18 cellular contexts compared by ENCODE assay signal in genomic region chr10:132521041-132521465, GRCh38. TPM values are rescaled to one million over a fixed set of nuclear protein-coding genes. Genes with fewer than 3 reads are reported as not detected.
DNase-seq lines count a peak whose midpoint lies in the region; ATAC-seq, FAIRE-seq and TF ChIP-seq lines count a peak whose summit lies in the region.
"Had no signal": no experiment of that assay in that cellular context is flagged by ENCODE, and none has a peak within 500 bp of the region (broad histone marks: within the 10 kb centered on the region; RNA-seq: fewer than 3 reads in every experiment).

No MANE protein-coding gene starts in this region.

- H3K27ac Mint-ChIP-seq in astrocyte (ENCODE audit: unreplicated experiment), result no peak overlapping the region
- H3K27ac Mint-ChIP-seq: stimulated activated effector memory CD8-positive, alpha-beta T cell treated with anti-CD3 and anti-CD28 coated beads, Interleukin-12 subunit alpha, Interleukin-12 subunit beta, amount 100 ng/mL, for 72 hours had no signal

- H4K20me1 ChIP-seq in GM23248 (ENCODE audit: insufficient read depth) (no peaks in the 10 kb centered on the region), astrocyte (ENCODE audit: insufficient read depth, low read length) (no peaks in the 10 kb centered on the region)

- ATAC-seq in HG02759 (IDR thresholded peaks at IDR 0.05; ENCODE audit: unreplicated experiment) (no peak), GM18861 (IDR thresholded peaks at IDR 0.05; ENCODE audit: unreplicated experiment) (no peak)
- ATAC-seq: stimulated activated effector memory CD8-positive, alpha-beta T cell treated with anti-CD3 and anti-CD28 coated beads, Interleukin-12 subunit alpha, Interleukin-12 subunit beta, amount 100 ng/mL, for 72 hours had no signal

- H3K27me3 ChIP-seq in GM23248 (replicated peaks; ENCODE audit: insufficient read depth) (no peaks in the 10 kb centered on the region), astrocyte (ENCODE audit: insufficient read depth, low read length) (no peaks in the 10 kb centered on the region), skeletal muscle tissue (ENCODE audit: control insufficient read depth in 3 of 3, insufficient read depth in 3 of 3, low read length in 3 of 3) (no peaks in the 10 kb centered on the region)

- peak overlapping the region; percentile 27; the same call in 1 of the 2 replicates for H2AFZ ChIP-seq in GM23248
- H2AFZ ChIP-seq in astrocyte (ENCODE audit: low read depth, low read length), result no peak overlapping the region

- H3K27ac ChIP-seq in GM23248, result no peak overlapping the region
- H3K27ac ChIP-seq in astrocyte (ENCODE audit: low read depth, low read length), result no peak overlapping the region
- peak overlapping the region; percentile 23 to 41 for H3K27ac ChIP-seq in kidney (ENCODE audit: low read depth in 2 of 2, low read length in 2 of 2)
- H3K27ac ChIP-seq in skeletal muscle tissue (ENCODE audit: low read depth, low read length), result peak overlapping the region; percentile 98
- H3K27ac ChIP-seq: VCaP had no signal

- H3K9me3 Mint-ChIP-seq in astrocyte (ENCODE audit: unreplicated experiment), result peaks cover 2% of the 10 kb centered on the region
- H3K9me3 Mint-ChIP-seq: stimulated activated effector memory CD8-positive, alpha-beta T cell treated with anti-CD3 and anti-CD28 coated beads, Interleukin-12 subunit alpha, Interleukin-12 subunit beta, amount 100 ng/mL, for 72 hours had no signal

- H3K9me2 ChIP-seq in GM23248 (ENCODE audit: insufficient read depth), result no peaks in the 10 kb centered on the region

- no peak overlapping the region for H3K4me3 Mint-ChIP-seq in astrocyte (ENCODE audit: unreplicated experiment)
- H3K4me3 Mint-ChIP-seq: stimulated activated effector memory CD8-positive, alpha-beta T cell treated with anti-CD3 and anti-CD28 coated beads, Interleukin-12 subunit alpha, Interleukin-12 subunit beta, amount 100 ng/mL, for 72 hours had no signal

- no peaks in the 10 kb centered on the region for H3K79me2 ChIP-seq in GM23248 (ENCODE audit: insufficient read depth)
- no peaks in the 10 kb centered on the region for H3K79me2 ChIP-seq in astrocyte (ENCODE audit: insufficient read depth, low read length)

- DNase-seq in GM23248 (no peak), astrocyte (ENCODE audit: low read depth) (no peak), kidney (peak; percentile 64), GM10266 (ENCODE audit: extremely low spot score) (no peak)
- no peak for DNase-seq in stimulated activated CD8-positive, alpha-beta memory T cell treated with anti-CD3 and anti-CD28 coated beads, Interleukin-4, amount 100 ng/mL, for 48 hours
- DNase-seq: activated naive CD4-positive, alpha-beta T cell treated with Interleukin-2 at 50 U/mL for 16 hours; DMS153; glutamatergic neuron; NCI-H1436; NCI-H2227 treated with DMSO at 0.1 percent for 48 hours; stimulated activated CD4-positive, alpha-beta T cell treated with anti-CD3 and anti-CD28 coated beads, Interleukin-4, amount 100 ng/mL, for 4 hours had no signal

- H3K36me3 ChIP-seq in GM23248 (ENCODE audit: low read depth) (no peaks in the 10 kb centered on the region), astrocyte (ENCODE audit: insufficient read depth, low read length) (no peaks in the 10 kb centered on the region), kidney (ENCODE audit: control insufficient read depth in 1 of 2, insufficient read depth in 2 of 2, low read length in 2 of 2) (no peaks in the 10 kb centered on the region), skeletal muscle tissue (ENCODE audit: control insufficient read depth in 3 of 3, insufficient read depth in 3 of 3, low read length in 3 of 3) (no peaks in the 10 kb centered on the region)
- H3K36me3 ChIP-seq: HAP-1 had no signal

- H3K4me3 ChIP-seq in GM23248 (no peak overlapping the region), astrocyte (ENCODE audit: insufficient read depth, low read depth, low read length) (no peak overlapping the region), kidney (ENCODE audit: low read length in 2 of 2) (no peak overlapping the region), skeletal muscle tissue (ENCODE audit: low read length in 3 of 3) (no peak overlapping the region)
- H3K4me3 ChIP-seq: HAP-1 had no signal

- no peak overlapping the region for H3K4me2 ChIP-seq in GM23248 (ENCODE audit: unreplicated experiment)
- peak overlapping the region; percentile 8 for H3K4me2 ChIP-seq in astrocyte (ENCODE audit: low read length)

- TF ChIP-seq CTCF in astrocyte (IDR thresholded peaks at IDR 0.05; ENCODE audit: insufficient read depth, low read depth, low read length) (no peak), kidney (IDR thresholded peaks at IDR 0.05; ENCODE audit: borderline replicate concordance, extremely low read depth, insufficient read depth) (no peak), GM10266 (IDR thresholded peaks at IDR 0.05; ENCODE audit: control insufficient read depth, insufficient read depth, low read depth, missing control alignments) (no peak)

- H3K27me3 Mint-ChIP-seq in astrocyte (ENCODE audit: low read depth, unreplicated experiment), result peaks cover 42% of the 10 kb centered on the region

- H3K9ac ChIP-seq in GM23248 (peak overlapping the region; percentile 7; the same call in 1 of the 2 replicates), astrocyte (ENCODE audit: low read length) (no peak overlapping the region), kidney (ENCODE audit: low read length in 2 of 2) (peak overlapping the region in 1 of 2 donors; percentile 36), skeletal muscle tissue (ENCODE audit: low read depth in 1 of 3, low read length in 3 of 3) (no peak overlapping the region)

- H3K4me1 ChIP-seq in GM23248 (ENCODE audit: insufficient read depth), result peaks cover 28% of the 10 kb centered on the region
- peaks cover 47% of the 10 kb centered on the region for H3K4me1 ChIP-seq in astrocyte (ENCODE audit: insufficient read depth, low read length)
- H3K4me1 ChIP-seq in kidney (ENCODE audit: control insufficient read depth in 1 of 2, insufficient read depth in 1 of 2, low read depth in 1 of 2, low read length in 2 of 2), result peaks cover 36 to 49% of the 10 kb centered on the region in 2 donors
- H3K4me1 ChIP-seq in skeletal muscle tissue (ENCODE audit: control insufficient read depth in 3 of 3, insufficient read depth in 3 of 3, low read length in 3 of 3), result peaks cover 46 to 55% (median 54%) of the 10 kb centered on the region in 3 donors

- no peak for FAIRE-seq in astrocyte (lab: Jason Lieb, UNC)
- no peak for FAIRE-seq in kidney (lab: Jason Lieb, UNC)
- FAIRE-seq: keratinocyte had no signal

- H3K36me3 Mint-ChIP-seq in astrocyte (ENCODE audit: low read depth, unreplicated experiment), result peaks cover 2% of the 10 kb centered on the region
- H3K36me3 Mint-ChIP-seq: stimulated activated effector memory CD8-positive, alpha-beta T cell treated with anti-CD3 and anti-CD28 coated beads, Interleukin-12 subunit alpha, Interleukin-12 subunit beta, amount 100 ng/mL, for 72 hours had no signal

- in situ Hi-C loops in GM23248 (cut with MboI), result no loop called here

- no peaks in the 10 kb centered on the region for H3F3A ChIP-seq in GM23248 (ENCODE audit: insufficient read depth)

- H3K4me1 Mint-ChIP-seq in astrocyte (ENCODE audit: low read depth, unreplicated experiment), result peaks cover 20% of the 10 kb centered on the region
- H3K4me1 Mint-ChIP-seq: stimulated activated effector memory CD8-positive, alpha-beta T cell treated with anti-CD3 and anti-CD28 coated beads, Interleukin-12 subunit alpha, Interleukin-12 subunit beta, amount 100 ng/mL, for 72 hours had no signal

- intact Hi-C loops in kidney (cut with DNase I), result no loop called here

- 80 to 81% methylated on average over 13 to 14 of the region's 14 CpGs for WGBS in GM23248 (ENCODE audit: low coverage in 1 of 2, low lambda C conversion rate in 2 of 2, missing lambda C conversion rate in 2 of 2), 2 experiments

- H3K9me3 ChIP-seq in GM23248 (ENCODE audit: low read depth) (no peaks in the 10 kb centered on the region), astrocyte (ENCODE audit: insufficient read depth, low read depth, low read length) (no peaks in the 10 kb centered on the region), kidney (ENCODE audit: control insufficient read depth in 1 of 2, low read length in 2 of 2) (no peaks in the 10 kb centered on the region), skeletal muscle tissue (ENCODE audit: control insufficient read depth in 3 of 3, low read length in 3 of 3) (no peaks in the 10 kb centered on the region)
- H3K9me3 ChIP-seq: HAP-1 had no signal

RNA-seq across cellular contexts. Expression of gene INPP5A, which starts 16.5 kb away (rescaled TPM):
- total RNA-seq in GM23248 (2014; rRNA removed; shearing (Covaris generic)), result 35.2 and 39.3 TPM in 2 replicates
- polyA plus RNA-seq in GM23248 (2016; fragmentation: Nextera tagmentation; extraction: Ambion mirVana) (2.3 and 2.8 TPM in 2 replicates), kidney (ENCODE audit: insufficient read depth, low read depth, low replicate concordance) (20.8 TPM)
- total RNA-seq in astrocyte (29.2 and 39.1 TPM in 2 replicates), kidney (40.3 TPM), skeletal muscle tissue (50.6 TPM)

Comparison
In these comparisons a context has a peak if more than half of its experiments do, and no peak if none do; other contexts are left out.
1. H3K27ac ChIP-seq: peak in kidney (2 of 2) and skeletal muscle tissue (single experiment); none in GM23248 (single experiment) and astrocyte (single experiment).